In genomic region chr10:48548531-48549135, GRCh38 we compare ENCODE assay signal across 23 cellular contexts. TPM values are rescaled to one million over a fixed set of nuclear protein-coding genes. Genes with fewer than 3 reads are reported as not detected.
DNase-seq lines count a peak whose midpoint lies in the region; ATAC-seq and TF ChIP-seq lines count a peak whose summit lies in the region.
"Had no signal": no experiment of that assay in that cellular context is flagged by ENCODE, and none has a peak within 500 bp of the region (broad histone marks: within the 10 kb centered on the region; RNA-seq: fewer than 3 reads in every experiment).

No MANE protein-coding gene starts in this region.

- TF ChIP-seq CTCF in right atrium auricular region (IDR thresholded peaks at IDR 0.05) (no peak), astrocyte of the cerebellum (IDR thresholded peaks at IDR 0.05; ENCODE audit: low read depth, low read length, missing control alignments) (peak; percentile 7)

- no peaks in the 10 kb centered on the region for H3K9me2 ChIP-seq in Karpas-422 (replicated peaks; ENCODE audit: insufficient read depth, low read length)

- no peaks in the 10 kb centered on the region for H3K9me3 ChIP-seq in right atrium auricular region
- H3K9me3 ChIP-seq in Karpas-422 (ENCODE audit: low read length): no peaks in the 10 kb centered on the region
- H3K9me3 ChIP-seq: BE2C, SJCRH30 had no signal

- intact Hi-C loops in cardiac septum (cut with DNase I): no loop called here

- peaks cover 8 to 17% of the 10 kb centered on the region in 2 donors for H3K4me1 Mint-ChIP-seq in stimulated activated naive B cell treated with anti-CD40 and anti-IgM and Interleukin-4, amounts not matched to agents 10 μg/mL and 1 μg/mL and 100 μg/mL, for 72 hours
- H3K4me1 Mint-ChIP-seq: CD4-positive, CD25-positive, alpha-beta regulatory T cell had no signal

- in situ Hi-C loops in astrocyte of the cerebellum (cut with HindIII; ENCODE audit: low sequenced_read_pairs): no loop called here

- peaks cover 6 to 7% of the 10 kb centered on the region in 2 donors for H3K36me3 Mint-ChIP-seq in stimulated activated naive B cell treated with anti-CD40 and anti-IgM and Interleukin-4, amounts not matched to agents 10 μg/mL and 1 μg/mL and 100 μg/mL, for 72 hours
- H3K36me3 Mint-ChIP-seq: CD4-positive, CD25-positive, alpha-beta regulatory T cell had no signal

- no peak overlapping the region for H3K27ac Mint-ChIP-seq in stimulated activated naive B cell treated with anti-CD40 and anti-IgM and Interleukin-4, amounts not matched to agents 10 μg/mL and 1 μg/mL and 100 μg/mL, for 72 hours
- H3K27ac Mint-ChIP-seq: CD4-positive, CD25-positive, alpha-beta regulatory T cell had no signal

- H3K27me3 ChIP-seq in right atrium auricular region (no peaks in the 10 kb centered on the region), Karpas-422 (ENCODE audit: low read length) (no peaks in the 10 kb centered on the region)
- H3K27me3 ChIP-seq: BE2C, SJCRH30 had no signal

- no peak overlapping the region for H3K27ac ChIP-seq in right atrium auricular region
- no peak overlapping the region for H3K27ac ChIP-seq in Karpas-422 (ENCODE audit: low read length)
- H3K27ac ChIP-seq: PC-9, SJCRH30 had no signal

- no peaks in the 10 kb centered on the region for H3K36me3 ChIP-seq in right atrium auricular region
- no peaks in the 10 kb centered on the region for H3K36me3 ChIP-seq in Karpas-422 (ENCODE audit: insufficient read depth, low read length)
- H3K36me3 ChIP-seq: BE2C, SJCRH30 had no signal

- H3K4me1 ChIP-seq in right atrium auricular region: peaks cover 0 to 9% of the 10 kb centered on the region in 2 donors
- H3K4me1 ChIP-seq in Karpas-422 (ENCODE audit: low read length): no peaks in the 10 kb centered on the region
- H3K4me1 ChIP-seq: SJCRH30 had no signal

- no peak overlapping the region for H3K9ac ChIP-seq in Karpas-422 (ENCODE audit: low read length)

- H3K4me3 ChIP-seq in right atrium auricular region (no peak overlapping the region), astrocyte of the cerebellum (ENCODE audit: low read depth, low read length) (no peak overlapping the region), Karpas-422 (ENCODE audit: low read length) (no peak overlapping the region)
- H3K4me3 ChIP-seq: GM12878, PC-9, SJCRH30 had no signal

- H3K4me2 ChIP-seq in Karpas-422 (ENCODE audit: low read depth, low read length, poor library complexity, severe bottlenecking): no peak overlapping the region
- H3K4me2 ChIP-seq: PC-9 had no signal

- no peaks in the 10 kb centered on the region for H3K9me3 Mint-ChIP-seq in stimulated activated naive B cell treated with anti-CD40 and anti-IgM and Interleukin-4, amounts not matched to agents 10 μg/mL and 1 μg/mL and 100 μg/mL, for 72 hours
- H3K9me3 Mint-ChIP-seq: CD4-positive, CD25-positive, alpha-beta regulatory T cell had no signal

- no peak overlapping the region for H2AFZ ChIP-seq in Karpas-422 (ENCODE audit: low read length)
- H2AFZ ChIP-seq: PC-9 had no signal

- peaks cover 0 to 3% of the 10 kb centered on the region in 2 donors for H3K27me3 Mint-ChIP-seq in stimulated activated naive B cell treated with anti-CD40 and anti-IgM and Interleukin-4, amounts not matched to agents 10 μg/mL and 1 μg/mL and 100 μg/mL, for 72 hours
- H3K27me3 Mint-ChIP-seq: CD4-positive, CD25-positive, alpha-beta regulatory T cell had no signal

- H3K4me3 Mint-ChIP-seq in stimulated activated naive B cell treated with anti-CD40 and anti-IgM and Interleukin-4, amounts not matched to agents 10 μg/mL and 1 μg/mL and 100 μg/mL, for 72 hours: no peak overlapping the region
- H3K4me3 Mint-ChIP-seq: CD4-positive, CD25-positive, alpha-beta regulatory T cell had no signal

- H4K20me1 ChIP-seq in Karpas-422 (ENCODE audit: insufficient read depth, low read depth, low read length): no peaks in the 10 kb centered on the region

- DNase-seq in cardiac septum (ENCODE audit: low spot score) (peak; percentile 60), right atrium auricular region (ENCODE audit: low spot score) (no peak), astrocyte of the cerebellum (ENCODE audit: low read depth) (no peak), islet precursor cell (peak; percentile 45), Karpas-422 (no peak)
- DNase-seq in stimulated activated naive B cell treated with anti-CD40 and anti-IgM and Interleukin-4, amounts not matched to agents 10 μg/mL and 1 μg/mL and 100 μg/mL, for 72 hours: no peak
- DNase-seq: 8988T; ACHN; BE2C; CD4-positive, CD25-positive, alpha-beta regulatory T cell; GOT3; HCEC 1CT; NCI-H1417; NCI-H1694; NCI-H2029 treated with DMSO at 0.1 percent for 48 hours; NCI-H446 treated with DMSO at 0.1 percent for 48 hours; NCI-H526; PC-9; SJCRH30 had no signal

- no peak for ATAC-seq in stimulated activated naive B cell treated with anti-CD40 and anti-IgM and Interleukin-4, amounts not matched to agents 10 μg/mL and 1 μg/mL and 100 μg/mL, for 72 hours (replicated peaks)
- no peak for ATAC-seq in HG02840 (IDR thresholded peaks at IDR 0.05; ENCODE audit: low FRiP score, unreplicated experiment)
- ATAC-seq: GM12878, Right ventricle myocardium inferior, SK-N-SH treated with all-trans-retinoic acid at 6 μM for 48 hours had no signal

- no peaks in the 10 kb centered on the region for H3K79me2 ChIP-seq in Karpas-422 (ENCODE audit: low read length)

RNA-seq across cellular contexts. Expression of gene ARHGAP22, which starts 56.2 kb away (rescaled TPM):
- total RNA-seq in cardiac septum: 4.4 TPM
- total RNA-seq in right atrium auricular region: 1 to 10 TPM; 1.8 to 5.7 TPM
- total RNA-seq in Karpas-422 (2014; rRNA removed; shearing (Covaris generic); ENCODE audit: low replicate concordance): 0.07 and 6.1 TPM in 2 replicates
- total RNA-seq: SJCRH30 had no signal

Comparison
In these comparisons a context has a peak if more than half of its experiments do, and no peak if none do; other contexts are left out.
1. DNase-seq: peak in cardiac septum (single experiment) and islet precursor cell (single experiment); none in right atrium auricular region (single experiment), astrocyte of the cerebellum (single experiment), stimulated activated naive B cell treated with anti-CD40 and anti-IgM and Interleukin-4, amounts not matched to agents 10 μg/mL and 1 μg/mL and 100 μg/mL, for 72 hours (single experiment) and Karpas-422 (single experiment).